Comparison of ENCODE assay signal across 1 cellular context in genomic region chrX:132404266-132404665, GRCh38.
TF ChIP-seq lines count a peak whose summit lies in the region.

No MANE protein-coding gene starts in this region.

TF ChIP-seq in WTC11, 78 proteins besides CTCF, POLR2A, EP300 and RAD21 (continued from another document):
- TF ChIP-seq MLX (CRISPR knock-in tag; IDR thresholded peaks at IDR 0.05) (no peak), HMGA2 (CRISPR knock-in tag; IDR thresholded peaks at IDR 0.05) (no peak)
